ENCODE assay signal across 8 cellular contexts in genomic region chr14:64465208-64465821, GRCh38. TPM values are rescaled to one million over a fixed set of nuclear protein-coding genes. Genes with fewer than 3 reads are reported as not detected.
DNase-seq lines count a peak whose midpoint lies in the region; ATAC-seq and TF ChIP-seq lines count a peak whose summit lies in the region.

AKAP5 (plus strand) TSS chr14:64465499; CDS start chr14:64468395, 2,896 bp downstream.

- peak; percentile 40 for TF ChIP-seq POLR2A in GM10847 (IDR thresholded peaks at IDR 0.05; ENCODE audit: extremely low read depth, insufficient read length)

- ATAC-seq in GM18873 (IDR thresholded peaks at IDR 0.05; ENCODE audit: low FRiP score, unreplicated experiment) = no peak

- intact Hi-C loops in dendritic cell treated with granulocyte-macrophage colony-stimulating factor and Interleukin-4, amounts not matched to agents 40 ng/mL and 50 ng/mL, for 4 days (cut with micrococcal nuclease) = loop anchor here (5.0 kb wide), 2 partner anchors 47 to 78 kb away; partner anchors contain the start of gene MTHFD1

- peaks cover 30% of the 10 kb centered on the region for H3K27me3 Mint-ChIP-seq in dendritic cell treated with granulocyte-macrophage colony-stimulating factor and Interleukin-4, amounts not matched to agents 40 ng/mL and 50 ng/mL, for 4 days

- H3K27ac Mint-ChIP-seq in dendritic cell treated with granulocyte-macrophage colony-stimulating factor and Interleukin-4, amounts not matched to agents 40 ng/mL and 50 ng/mL, for 4 days = peak within 1 kb of the TSS; percentile 48

- peaks cover 26% of the 10 kb centered on the region for H3K4me1 Mint-ChIP-seq in dendritic cell treated with granulocyte-macrophage colony-stimulating factor and Interleukin-4, amounts not matched to agents 40 ng/mL and 50 ng/mL, for 4 days (ENCODE audit: low read depth)

- peak within 1 kb of the TSS; percentile 56 for H3K4me3 ChIP-seq in HFF-Myc (replicated peaks; ENCODE audit: low read depth, low read length)

- no peak for TF ChIP-seq CTCF in HFF-Myc (IDR thresholded peaks at IDR 0.05; ENCODE audit: low read depth, low read length, missing control alignments)

- no peak for DNase-seq in HFF-Myc (ENCODE audit: extremely low read depth, low read depth)
- peak; percentile 78 for DNase-seq in NCI-H2107 (lab: John Stamatoyannopoulos, UW)
- DNase-seq in activated CD4-positive, alpha-beta T cell treated with anti-CD3 and anti-CD28 coated beads for 48 hours = peak; percentile 61
- DNase-seq in lung microvascular endothelial cell (ENCODE audit: low read depth in 2 of 2) = peak; percentile 39 to 64
- DNase-seq in stimulated activated CD4-positive, alpha-beta T cell treated with anti-CD3 and anti-CD28 coated beads, TNF-alpha, amount 100 ng/mL, for 48 hours (ENCODE audit: low read depth in 3 of 3) = peak; percentile 18 to 38 (median 20)

- H3K9me3 Mint-ChIP-seq in dendritic cell treated with granulocyte-macrophage colony-stimulating factor and Interleukin-4, amounts not matched to agents 40 ng/mL and 50 ng/mL, for 4 days = no peaks in the 10 kb centered on the region

- peak within 1 kb of the TSS; percentile 83 for H3K4me3 Mint-ChIP-seq in dendritic cell treated with granulocyte-macrophage colony-stimulating factor and Interleukin-4, amounts not matched to agents 40 ng/mL and 50 ng/mL, for 4 days

- peaks cover 30% of the 10 kb centered on the region for H3K36me3 Mint-ChIP-seq in dendritic cell treated with granulocyte-macrophage colony-stimulating factor and Interleukin-4, amounts not matched to agents 40 ng/mL and 50 ng/mL, for 4 days (ENCODE audit: low read depth)

RNA-seq across cellular contexts. Expression of gene AKAP5, which starts in this region (rescaled TPM):
- 0.20 and 0.22 TPM in 2 replicates for total RNA-seq in lung microvascular endothelial cell

Comparison
In these comparisons a context has a peak if more than half of its experiments do, and no peak if none do; other contexts are left out.
1. Peak in DNase-seq in lung microvascular endothelial cell; RNA of the gene not detected or under 1 TPM.